In the genomic region with DNA sequence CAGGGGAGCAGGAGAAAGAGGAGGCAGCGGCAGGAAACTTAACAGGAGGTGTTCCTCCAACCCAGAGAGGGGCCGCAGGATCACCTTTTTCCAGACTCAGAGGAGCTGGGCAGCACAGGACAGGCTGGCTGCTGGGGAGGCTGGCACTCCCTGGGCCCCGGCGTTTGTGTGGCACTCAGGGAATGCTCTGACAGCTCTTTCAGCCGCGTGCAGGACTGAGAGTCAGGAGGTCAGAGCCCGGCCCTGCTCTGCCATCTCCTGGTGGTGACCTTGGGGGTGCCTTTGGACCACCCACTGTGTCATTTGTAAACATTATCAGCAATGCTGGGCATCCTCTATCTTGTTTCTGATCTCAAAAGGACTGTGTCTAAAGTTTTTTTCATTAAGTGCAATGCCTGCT, we compare ENCODE assay signal across 15 cellular contexts.
"Had no signal": no experiment of that assay in that cellular context is flagged by ENCODE, and none has a peak within 500 bp of the region (broad histone marks: within the 10 kb centered on the region; RNA-seq: fewer than 3 reads in every experiment).

No MANE protein-coding gene starts in this region.

- H3K4me3 ChIP-seq: thoracic aorta had no signal

- H3K36me3 ChIP-seq: thoracic aorta had no signal

- H3K27ac Mint-ChIP-seq: activated CD4-positive, alpha-beta memory T cell treated with anti-CD3 and anti-CD28 coated beads, Interleukin-2, amount 10 ng/mL, durations not matched to agents 7 days and 5 days; activated naive CD4-positive, alpha-beta T cell treated with anti-CD3 and anti-CD28 coated beads, Interleukin-2, amount 10 ng/mL, durations not matched to agents 7 days and 5 days; activated T-cell treated with anti-CD3 and anti-CD28 coated beads, Interleukin-2, amount 50 U/mL, for 24 hours; natural killer cell treated with Interleukin-12 subunit alpha and Interleukin-12 subunit beta and Interleukin-15 and Interleukin-18, amount 100 ng/mL, for 72 hours; progenitor cell of endocrine pancreas; stimulated activated naive CD8-positive, alpha-beta T cell treated with anti-CD3 and anti-CD28 coated beads, Interleukin-15, amount 100 ng/mL, for 72 hours had no signal

- H3K36me3 Mint-ChIP-seq: activated naive CD4-positive, alpha-beta T cell treated with anti-CD3 and anti-CD28 coated beads, Interleukin-2, amount 10 ng/mL, durations not matched to agents 7 days and 5 days had no signal

- H3K27ac ChIP-seq: thoracic aorta had no signal

- ATAC-seq: natural killer cell treated with Interleukin-12 subunit alpha and Interleukin-12 subunit beta and Interleukin-15 and Interleukin-18, amount 100 ng/mL, for 72 hours; sciatic nerve; stimulated activated naive CD8-positive, alpha-beta T cell treated with anti-CD3 and anti-CD28 coated beads, Interleukin-15, amount 100 ng/mL, for 72 hours; T-helper 17 cell had no signal

- H3K4me3 Mint-ChIP-seq: activated CD4-positive, alpha-beta memory T cell treated with anti-CD3 and anti-CD28 coated beads, Interleukin-2, amount 10 ng/mL, durations not matched to agents 7 days and 5 days; activated naive CD4-positive, alpha-beta T cell treated with anti-CD3 and anti-CD28 coated beads, Interleukin-2, amount 10 ng/mL, durations not matched to agents 7 days and 5 days; activated T-cell treated with anti-CD3 and anti-CD28 coated beads, Interleukin-2, amount 50 U/mL, for 24 hours; natural killer cell treated with Interleukin-12 subunit alpha and Interleukin-12 subunit beta and Interleukin-15 and Interleukin-18, amount 100 ng/mL, for 72 hours; stimulated activated naive CD8-positive, alpha-beta T cell treated with anti-CD3 and anti-CD28 coated beads, Interleukin-15, amount 100 ng/mL, for 72 hours; T-helper 17 cell had no signal

- H3K4me1 Mint-ChIP-seq: activated CD4-positive, alpha-beta memory T cell treated with anti-CD3 and anti-CD28 coated beads, Interleukin-2, amount 10 ng/mL, durations not matched to agents 7 days and 5 days; activated naive CD4-positive, alpha-beta T cell treated with anti-CD3 and anti-CD28 coated beads, Interleukin-2, amount 10 ng/mL, durations not matched to agents 7 days and 5 days; stimulated activated naive CD8-positive, alpha-beta T cell treated with anti-CD3 and anti-CD28 coated beads, Interleukin-15, amount 100 ng/mL, for 72 hours; T-helper 17 cell had no signal

- H3K9me3 Mint-ChIP-seq: activated CD4-positive, alpha-beta memory T cell treated with anti-CD3 and anti-CD28 coated beads, Interleukin-2, amount 10 ng/mL, durations not matched to agents 7 days and 5 days had no signal

- DNase-seq: activated CD4-positive, alpha-beta memory T cell treated with anti-CD3 and anti-CD28 coated beads, Interleukin-2, amount 10 ng/mL, durations not matched to agents 7 days and 5 days; activated CD4-positive, alpha-beta T cell treated with anti-CD3 and anti-CD28 coated beads for 4 hours; activated naive CD4-positive, alpha-beta T cell treated with anti-CD3 and anti-CD28 coated beads, Interleukin-2, amount 10 ng/mL, durations not matched to agents 7 days and 5 days; activated T-cell treated with anti-CD3 and anti-CD28 coated beads, Interleukin-2, amount 50 U/mL, for 24 hours; dermis blood vessel endothelial cell; left cardiac atrium; mammary epithelial cell; occipital lobe; stimulated activated CD4-positive, alpha-beta T cell treated with anti-CD3 and anti-CD28 coated beads, Interleukin-1b, Interleukin-23, amount 100 ng/mL, for 48 hours; stimulated activated naive CD8-positive, alpha-beta T cell treated with anti-CD3 and anti-CD28 coated beads, Interleukin-15, amount 100 ng/mL, for 72 hours; T-helper 17 cell had no signal
